In the genomic region with DNA sequence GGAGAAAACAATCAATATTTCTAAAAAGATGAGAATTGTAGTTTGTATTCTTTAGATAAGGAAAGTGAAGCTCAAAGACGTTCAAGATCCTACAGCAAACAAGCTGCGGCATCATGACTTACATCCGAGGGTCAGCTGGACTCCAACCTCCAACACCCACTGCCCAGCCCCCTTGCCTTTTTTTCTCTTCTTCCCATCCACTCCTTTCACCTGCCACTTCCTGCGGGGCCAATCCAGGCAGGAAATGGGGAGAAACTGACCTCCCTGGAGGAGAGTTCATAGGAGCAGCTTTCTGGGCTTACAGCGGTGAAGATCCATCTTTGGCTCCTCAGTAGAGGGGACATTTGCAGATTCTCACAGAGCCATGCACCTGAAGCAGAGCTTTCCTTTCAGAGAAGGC, we compare ENCODE assay signal across 28 cellular contexts.
"Had no signal": no experiment of that assay in that cellular context is flagged by ENCODE, and none has a peak within 500 bp of the region (broad histone marks: within the 10 kb centered on the region; RNA-seq: fewer than 3 reads in every experiment).

No MANE protein-coding gene starts in this region.

- H2AFZ ChIP-seq: hepatocyte had no signal

- H3K27me3 ChIP-seq: hepatocyte, neutrophil, ovary, tibial nerve, uterus had no signal

- H3K4me2 ChIP-seq: hepatocyte had no signal

- H3K4me3 Mint-ChIP-seq: memory B cell; naive thymus-derived CD8-positive, alpha-beta T cell; nephron; neural crest cell; stimulated activated effector memory CD8-positive, alpha-beta T cell treated with anti-CD3 and anti-CD28 coated beads, Interleukin-12 subunit alpha, Interleukin-12 subunit beta, amount 100 ng/mL, for 72 hours; stimulated activated naive CD8-positive, alpha-beta T cell treated with anti-CD3 and anti-CD28 coated beads, Interleukin-15, Interleukin-2, amounts not matched to agents 100 ng/mL and 50 ng/mL, for 24 hours; type B pancreatic cell had no signal

- H3K36me3 Mint-ChIP-seq: memory B cell; naive thymus-derived CD8-positive, alpha-beta T cell; stimulated activated effector memory CD8-positive, alpha-beta T cell treated with anti-CD3 and anti-CD28 coated beads, Interleukin-12 subunit alpha, Interleukin-12 subunit beta, amount 100 ng/mL, for 72 hours; type B pancreatic cell had no signal

- H3K9me3 ChIP-seq: heart right ventricle, left ventricle myocardium inferior, mucosa of descending colon, neutrophil, ovary, tibial nerve, uterus had no signal

- H3K79me2 ChIP-seq: hepatocyte had no signal

- H3K27ac ChIP-seq: heart right ventricle, hepatocyte, left ventricle myocardium inferior, neutrophil, ovary, skin epidermis, tibial nerve, uterus had no signal

- H3K27ac Mint-ChIP-seq: memory B cell; naive thymus-derived CD8-positive, alpha-beta T cell; nephron; progenitor cell of endocrine pancreas; stimulated activated effector memory CD8-positive, alpha-beta T cell treated with anti-CD3 and anti-CD28 coated beads, Interleukin-12 subunit alpha, Interleukin-12 subunit beta, amount 100 ng/mL, for 72 hours; stimulated activated naive CD8-positive, alpha-beta T cell treated with anti-CD3 and anti-CD28 coated beads, Interleukin-15, Interleukin-2, amounts not matched to agents 100 ng/mL and 50 ng/mL, for 24 hours; type B pancreatic cell had no signal

- H3K36me3 ChIP-seq: heart right ventricle, left ventricle myocardium inferior, neutrophil, ovary, tibial nerve, uterus had no signal

- ATAC-seq: heart right ventricle; mucosa of descending colon; naive thymus-derived CD8-positive, alpha-beta T cell; right cardiac atrium; sciatic nerve; stimulated activated effector memory CD8-positive, alpha-beta T cell treated with anti-CD3 and anti-CD28 coated beads, Interleukin-12 subunit alpha, Interleukin-12 subunit beta, amount 100 ng/mL, for 72 hours had no signal

- H3K4me3 ChIP-seq: heart right ventricle, hepatocyte, left ventricle myocardium inferior, mucosa of descending colon, ovary, skin epidermis, tibial nerve, uterus had no signal

- H3K27me3 Mint-ChIP-seq: stimulated activated naive CD8-positive, alpha-beta T cell treated with anti-CD3 and anti-CD28 coated beads, Interleukin-15, Interleukin-2, amounts not matched to agents 100 ng/mL and 50 ng/mL, for 24 hours had no signal

- DNase-seq: heart right ventricle; kidney; left ventricle myocardium inferior; midbrain; mucosa of descending colon; naive thymus-derived CD8-positive, alpha-beta T cell; occipital lobe; ovary; right cardiac atrium; stimulated activated CD4-positive, alpha-beta T cell treated with anti-CD3 and anti-CD28 coated beads, Interleukin-12 subunit alpha, Interleukin-12 subunit beta, amount 100 ng/mL, for 4 hours; stimulated activated CD4-positive, alpha-beta T cell treated with anti-CD3 and anti-CD28 coated beads, Interleukin-15, amount 100 ng/mL, for 24 hours; stimulated activated CD4-positive, alpha-beta T cell treated with anti-CD3 and anti-CD28 coated beads, Interleukin-2, amount 100 ng/mL, for 24 hours; stimulated activated CD4-positive, alpha-beta T cell treated with anti-CD3 and anti-CD28 coated beads, Interleukin-4, amount 100 ng/mL, for 24 hours; stimulated activated naive CD4-positive, alpha-beta T cell; substantia nigra; uterus had no signal

- H3K9me3 Mint-ChIP-seq: memory B cell; naive thymus-derived CD8-positive, alpha-beta T cell; nephron; neural crest cell; stimulated activated effector memory CD8-positive, alpha-beta T cell treated with anti-CD3 and anti-CD28 coated beads, Interleukin-12 subunit alpha, Interleukin-12 subunit beta, amount 100 ng/mL, for 72 hours; stimulated activated naive CD8-positive, alpha-beta T cell treated with anti-CD3 and anti-CD28 coated beads, Interleukin-15, Interleukin-2, amounts not matched to agents 100 ng/mL and 50 ng/mL, for 24 hours; type B pancreatic cell had no signal

- H3K4me1 ChIP-seq: heart right ventricle, left ventricle myocardium inferior, tibial nerve, uterus had no signal

- H3K4me1 Mint-ChIP-seq: memory B cell; naive thymus-derived CD8-positive, alpha-beta T cell; nephron; neural crest cell; stimulated activated effector memory CD8-positive, alpha-beta T cell treated with anti-CD3 and anti-CD28 coated beads, Interleukin-12 subunit alpha, Interleukin-12 subunit beta, amount 100 ng/mL, for 72 hours had no signal
